1 cellular context compared by ENCODE assay signal in the genomic region with DNA sequence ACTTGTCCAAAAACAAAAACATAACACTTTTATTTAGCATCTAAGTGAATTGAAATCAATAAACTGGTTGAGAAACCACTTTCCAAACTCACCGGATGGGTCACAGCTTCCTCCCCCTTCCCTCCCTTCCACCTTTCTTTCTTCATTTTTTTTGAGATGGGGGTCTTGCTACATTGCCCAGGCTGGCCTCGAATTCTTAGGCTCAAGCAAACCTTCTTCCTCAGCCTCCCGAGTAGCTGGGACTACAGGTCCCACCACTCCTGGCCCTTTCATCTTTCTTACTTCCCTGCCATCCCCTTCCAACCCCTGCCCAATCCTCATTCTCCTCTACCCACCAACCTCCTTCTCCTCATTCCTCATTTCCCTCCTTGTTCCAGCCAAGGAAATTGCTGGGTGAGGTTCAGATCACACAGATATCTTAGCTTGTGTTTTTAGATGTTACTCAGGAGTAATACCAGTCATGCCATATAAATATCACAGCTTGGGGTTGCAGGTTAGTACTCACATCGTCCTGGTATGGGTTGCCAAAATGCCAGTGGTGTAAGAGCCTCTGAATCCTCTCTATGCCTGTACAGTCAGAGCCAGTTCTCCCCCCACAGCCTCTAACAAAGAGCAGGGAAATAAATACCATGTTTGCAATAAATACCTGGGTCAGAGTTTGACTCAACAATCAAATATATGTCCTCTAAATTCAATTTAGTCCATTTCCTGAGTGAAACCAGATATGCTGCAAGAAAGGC.
TF ChIP-seq lines count a peak whose summit lies in the region.

No MANE protein-coding gene starts in this region.

TF ChIP-seq in IMR-90, 13 proteins besides CTCF, POLR2A, EP300 and RAD21:
- TF ChIP-seq MAZ (IDR thresholded peaks at IDR 0.05; ENCODE audit: borderline replicate concordance, low read depth, low read length): no peak
- TF ChIP-seq NFE2L2 (IDR thresholded peaks at IDR 0.05; ENCODE audit: low read depth, low read length): no peak
- no peak for TF ChIP-seq ELK1 (IDR thresholded peaks at IDR 0.05; ENCODE audit: borderline replicate concordance, low read depth, low read length)
